Comparison of ENCODE assay signal across 3 cellular contexts in genomic region chr7:25976630-25977029, GRCh38.
TF ChIP-seq lines count a peak whose summit lies in the region.

No MANE protein-coding gene starts in this region.

TF ChIP-seq in A549, 52 proteins besides CTCF, POLR2A, EP300 and RAD21 (continued from another document):
- peak; percentile 33; the same call in 1 of the 2 replicates for TF ChIP-seq USF2 (IDR thresholded peaks at IDR 0.05)
- no peak for TF ChIP-seq HOXB5 (CRISPR knock-in tag; IDR thresholded peaks at IDR 0.05)
- no peak for TF ChIP-seq FOSB (CRISPR knock-in tag; IDR thresholded peaks at IDR 0.05)
- TF ChIP-seq HOXB13 (CRISPR knock-in tag; IDR thresholded peaks at IDR 0.05; ENCODE audit: low read depth), result no peak

TF ChIP-seq in WTC11, 78 proteins besides CTCF, POLR2A, EP300 and RAD21 (continued from another document):
- no peak for TF ChIP-seq ZNF281 (CRISPR knock-in tag; IDR thresholded peaks at IDR 0.05)
- TF ChIP-seq USF2 (CRISPR knock-in tag; IDR thresholded peaks at IDR 0.05), result peak; percentile 21; the same call in 1 of the 2 replicates
- 0 out of 2 replicates have a peak, but pooled peaks have one; percentile 19 for TF ChIP-seq USF1 (CRISPR knock-in tag; IDR thresholded peaks at IDR 0.05)
- TF ChIP-seq JUN (CRISPR knock-in tag; IDR thresholded peaks at IDR 0.05), result no peak

TF ChIP-seq in H1, 55 proteins besides CTCF, POLR2A, EP300 and RAD21 (continued from another document):
- TF ChIP-seq MAX (IDR thresholded peaks at IDR 0.05) (peak; percentile 12; the same call in 1 of the 2 replicates), SP4 (IDR thresholded peaks at IDR 0.05; ENCODE audit: low read length) (no peak), TAF1 (IDR thresholded peaks at IDR 0.05; ENCODE audit: low read depth, low read length) (no peak), SIRT6 (IDR thresholded peaks at IDR 0.05; ENCODE audit: low read length) (no peak), CTBP2 (IDR thresholded peaks at IDR 0.05; ENCODE audit: borderline replicate concordance, insufficient read depth, insufficient read length, low read length) (no peak), ATF3 (IDR thresholded peaks at IDR 0.05; ENCODE audit: insufficient read depth, low read depth, low read length) (no peak), BRCA1 (IDR thresholded peaks at IDR 0.05; ENCODE audit: low read depth, low read length) (no peak), USF2 (IDR thresholded peaks at IDR 0.05; ENCODE audit: low read length) (peak; percentile 8; the same call in 1 of the 2 replicates)
TF ChIP-seq in H1: peak in this region for 2.
